ENCODE assay signal across 22 cellular contexts in genomic region chr3:64451283-64452012, GRCh38.
"Had no signal": no experiment of that assay in that cellular context is flagged by ENCODE, and none has a peak within 500 bp of the region (broad histone marks: within the 10 kb centered on the region; RNA-seq: fewer than 3 reads in every experiment).

No MANE protein-coding gene starts in this region.

- H3K4me3 Mint-ChIP-seq: activated CD8-positive, alpha-beta T cell treated with anti-CD3 and anti-CD28 coated beads for 36 hours; activated naive CD8-positive, alpha-beta T cell treated with anti-CD3 and anti-CD28 coated beads, Interleukin-2, amount 10 ng/mL, durations not matched to agents 7 days and 5 days; T-helper 1 cell treated with Interleukin-12 subunit alpha and Interleukin-12 subunit beta and Interleukin-4 antibody, amounts not matched to agents 30 μg/mL and 1 μg/mL, for 36 hours had no signal

- H3K36me3 Mint-ChIP-seq: activated naive CD8-positive, alpha-beta T cell treated with anti-CD3 and anti-CD28 coated beads, Interleukin-2, amount 10 ng/mL, durations not matched to agents 7 days and 5 days had no signal

- H3K4me3 ChIP-seq: cardiac muscle cell, MG63, Peyer's patch had no signal

- H3K4me1 Mint-ChIP-seq: activated naive CD8-positive, alpha-beta T cell treated with anti-CD3 and anti-CD28 coated beads, Interleukin-2, amount 10 ng/mL, durations not matched to agents 7 days and 5 days had no signal

- H3K36me3 ChIP-seq: cardiac muscle cell, MG63, Peyer's patch had no signal

- DNase-seq: activated CD4-positive, alpha-beta T cell treated with anti-CD3 and anti-CD28 coated beads for 4 hours; activated CD8-positive, alpha-beta memory T cell treated with anti-CD3 and anti-CD28 coated beads, Interleukin-2, amount 50 U/mL, for 4 hours; activated CD8-positive, alpha-beta T cell treated with anti-CD3 and anti-CD28 coated beads for 36 hours; activated naive CD4-positive, alpha-beta T cell treated with anti-CD3 and anti-CD28 coated beads, Interleukin-2, amount 50 U/mL, for 16 hours; activated naive CD8-positive, alpha-beta T cell treated with anti-CD3 and anti-CD28 coated beads, Interleukin-2, amount 10 ng/mL, durations not matched to agents 7 days and 5 days; aorta; cerebellar nuclear complex; MG63; MV-4-11; NCI-H1105; NCI-H1436; NCI-H1694 treated with DMSO at 0.1 percent for 48 hours; NCI-H2081 treated with DMSO at 0.1 percent for 48 hours; NCI-H446 treated with DMSO at 0.1 percent for 48 hours; NCI-H524 treated with DMSO at 0.1 percent for 48 hours; NCI-H774; NK-92 treated with Interleukin-12 subunit alpha and Interleukin-12 subunit beta, amount 100 ng/mL, for 24 hours; Peyer's patch; SHP77 treated with DMSO at 0.1 percent for 48 hours had no signal

- H3K27me3 ChIP-seq: MG63, Peyer's patch had no signal

- H3K9me3 Mint-ChIP-seq: activated CD8-positive, alpha-beta T cell treated with anti-CD3 and anti-CD28 coated beads for 36 hours; activated naive CD8-positive, alpha-beta T cell treated with anti-CD3 and anti-CD28 coated beads, Interleukin-2, amount 10 ng/mL, durations not matched to agents 7 days and 5 days; T-helper 1 cell treated with Interleukin-12 subunit alpha and Interleukin-12 subunit beta and Interleukin-4 antibody, amounts not matched to agents 30 μg/mL and 1 μg/mL, for 36 hours had no signal

- ATAC-seq: activated CD4-positive, CD25-positive, alpha-beta regulatory T cell treated with anti-CD3 and anti-CD28 coated beads, Interleukin-2, amount 50 U/mL, for 24 hours; activated CD8-positive, alpha-beta T cell treated with anti-CD3 and anti-CD28 coated beads for 36 hours had no signal

- H3K27ac Mint-ChIP-seq: activated CD8-positive, alpha-beta T cell treated with anti-CD3 and anti-CD28 coated beads for 36 hours; activated naive CD8-positive, alpha-beta T cell treated with anti-CD3 and anti-CD28 coated beads, Interleukin-2, amount 10 ng/mL, durations not matched to agents 7 days and 5 days; T-helper 1 cell treated with Interleukin-12 subunit alpha and Interleukin-12 subunit beta and Interleukin-4 antibody, amounts not matched to agents 30 μg/mL and 1 μg/mL, for 36 hours had no signal
